ENCODE assay signal across 17 cellular contexts in the genomic region with DNA sequence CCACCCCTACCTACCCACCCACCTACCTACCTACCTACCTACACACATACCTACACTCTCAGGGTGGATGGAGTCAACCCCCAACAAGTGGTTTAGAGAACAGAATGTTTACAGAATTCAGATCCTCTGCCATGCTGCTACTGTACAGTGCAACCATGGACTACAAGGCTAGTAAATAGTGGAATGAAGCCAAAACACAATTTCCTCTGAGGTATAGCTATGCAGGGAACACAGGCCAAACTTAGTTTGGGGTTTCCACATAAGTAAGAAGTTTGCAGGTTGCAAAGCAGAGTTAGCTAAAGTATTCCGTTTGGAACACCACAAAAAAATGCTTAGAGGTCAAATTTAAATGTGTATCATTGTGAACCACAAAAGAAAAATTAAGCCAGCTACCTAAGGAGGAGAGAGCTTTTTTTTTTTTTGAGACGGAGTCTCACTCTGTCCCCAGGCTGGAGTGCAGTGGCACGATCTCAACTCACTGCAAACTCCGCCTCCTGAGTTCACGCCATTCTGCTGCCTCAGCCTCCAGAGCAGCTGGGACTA. TPM values are rescaled to one million over a fixed set of nuclear protein-coding genes. Genes with fewer than 3 reads are reported as not detected.
DNase-seq lines count a peak whose midpoint lies in the region; ATAC-seq and TF ChIP-seq lines count a peak whose summit lies in the region.
"Had no signal": no experiment of that assay in that cellular context is flagged by ENCODE, and none has a peak within 500 bp of the region (broad histone marks: within the 10 kb centered on the region; RNA-seq: fewer than 3 reads in every experiment).

No MANE protein-coding gene starts in this region.

- intact Hi-C loops in CD14-positive monocyte (cut with micrococcal nuclease) = no loop called here
- intact Hi-C loops in CD8-positive, alpha-beta T cell (cut with DNase I, micrococcal nuclease) = no loop called here
- intact Hi-C loops in activated T-helper 2 cell treated with anti-CD3 and anti-CD28 coated beads, Interferon-gamma antibody, Interleukin-2, Interleukin-4, amounts not matched to agents 10 μg/mL and 5 μg/mL and 100 μg/mL, durations not matched to agents 14 hours and 24 hours and 36 hours (cut with micrococcal nuclease) = no loop called here

- POLR2A ChIA-PET in CD8-positive, alpha-beta T cell (lab: Charles Lee) = interaction anchor here (0.7 to 1.1 kb wide), 2 partner anchors 33 to 70 kb away, joined by 3 read pairs; no protein-coding TSS in a partner anchor

- H3K27me3 ChIP-seq in CD8-positive, alpha-beta T cell (ENCODE audit: insufficient read depth, low read length) = no peaks in the 10 kb centered on the region
- H3K27me3 ChIP-seq: BLaER1, cardiac muscle cell, heart right ventricle had no signal

- H3K9me3 Mint-ChIP-seq in CD14-positive monocyte = no peaks in the 10 kb centered on the region
- no peaks in the 10 kb centered on the region for H3K9me3 Mint-ChIP-seq in CD8-positive, alpha-beta T cell
- no peaks in the 10 kb centered on the region for H3K9me3 Mint-ChIP-seq in activated T-helper 2 cell treated with anti-CD3 and anti-CD28 coated beads, Interferon-gamma antibody, Interleukin-2, Interleukin-4, amounts not matched to agents 10 μg/mL and 5 μg/mL and 100 μg/mL, durations not matched to agents 14 hours and 24 hours and 36 hours
- H3K9me3 Mint-ChIP-seq: T-helper 2 cell treated with Interferon-gamma antibody and Interleukin-4, amounts not matched to agents 5 μg/mL and 100 μg/mL, for 36 hours had no signal

- H3K9me3 ChIP-seq in CD8-positive, alpha-beta T cell (ENCODE audit: low read length) = no peaks in the 10 kb centered on the region
- H3K9me3 ChIP-seq: BLaER1, heart right ventricle had no signal

- H3K4me3 Mint-ChIP-seq in CD14-positive monocyte = no peak overlapping the region
- H3K4me3 Mint-ChIP-seq in CD8-positive, alpha-beta T cell = no peak overlapping the region
- H3K4me3 Mint-ChIP-seq in activated T-helper 2 cell treated with anti-CD3 and anti-CD28 coated beads, Interferon-gamma antibody, Interleukin-2, Interleukin-4, amounts not matched to agents 10 μg/mL and 5 μg/mL and 100 μg/mL, durations not matched to agents 14 hours and 24 hours and 36 hours (ENCODE audit: low read depth) = no peak overlapping the region
- H3K4me3 Mint-ChIP-seq: T-helper 2 cell treated with Interferon-gamma antibody and Interleukin-4, amounts not matched to agents 5 μg/mL and 100 μg/mL, for 36 hours had no signal

- CTCF ChIA-PET in CD8-positive, alpha-beta T cell (lab: Charles Lee) = interaction anchor here (1.0 to 6.2 kb wide), 2 partner anchors 71 to 86 kb away, joined by 3 to 36 read pairs; no protein-coding TSS in a partner anchor

- no peak for TF ChIP-seq CTCF in CD14-positive monocyte (IDR thresholded peaks at IDR 0.05)
- no peak for TF ChIP-seq CTCF in CD8-positive, alpha-beta T cell (IDR thresholded peaks at IDR 0.05)

- H3K36me3 ChIP-seq in CD8-positive, alpha-beta T cell (ENCODE audit: insufficient read depth, low read length) = no peaks in the 10 kb centered on the region
- H3K36me3 ChIP-seq: BLaER1, cardiac muscle cell had no signal

- H3K4me3 ChIP-seq in CD8-positive, alpha-beta T cell (ENCODE audit: low read depth, low read length) = no peak overlapping the region
- H3K4me3 ChIP-seq: BLaER1, cardiac muscle cell, heart right ventricle had no signal

- H3K4me1 ChIP-seq in CD8-positive, alpha-beta T cell (ENCODE audit: insufficient read depth, low read length) = peaks cover 25% of the 10 kb centered on the region

- H3K27ac Mint-ChIP-seq in CD14-positive monocyte = peak overlapping the region in 5 of 7 donors; percentile 17 to 89 (median 41)
- H3K27ac Mint-ChIP-seq in CD8-positive, alpha-beta T cell = peak overlapping the region; percentile 57
- H3K27ac Mint-ChIP-seq in activated T-helper 2 cell treated with anti-CD3 and anti-CD28 coated beads, Interferon-gamma antibody, Interleukin-2, Interleukin-4, amounts not matched to agents 10 μg/mL and 5 μg/mL and 100 μg/mL, durations not matched to agents 14 hours and 24 hours and 36 hours = no peak overlapping the region
- H3K27ac Mint-ChIP-seq: T-helper 2 cell treated with Interferon-gamma antibody and Interleukin-4, amounts not matched to agents 5 μg/mL and 100 μg/mL, for 36 hours had no signal

- H3K27ac ChIP-seq in CD8-positive, alpha-beta T cell (ENCODE audit: low read depth, low read length) = no peak overlapping the region
- H3K27ac ChIP-seq: BLaER1, cardiac muscle cell, heart right ventricle had no signal

- ATAC-seq in CD8-positive, alpha-beta T cell = no peak
- ATAC-seq: activated CD4-positive, CD25-positive, alpha-beta regulatory T cell treated with anti-CD3 and anti-CD28 coated beads, Interleukin-2, amount 50 U/mL, for 24 hours; heart right ventricle had no signal

- peaks cover 0 to 12% of the 10 kb centered on the region in 2 donors for H3K36me3 Mint-ChIP-seq in CD14-positive monocyte
- H3K36me3 Mint-ChIP-seq in CD8-positive, alpha-beta T cell = peaks cover 15% of the 10 kb centered on the region
- peaks cover 9% of the 10 kb centered on the region for H3K36me3 Mint-ChIP-seq in activated T-helper 2 cell treated with anti-CD3 and anti-CD28 coated beads, Interferon-gamma antibody, Interleukin-2, Interleukin-4, amounts not matched to agents 10 μg/mL and 5 μg/mL and 100 μg/mL, durations not matched to agents 14 hours and 24 hours and 36 hours (ENCODE audit: low read depth)

- peaks cover 29% of the 10 kb centered on the region for H3K4me1 Mint-ChIP-seq in CD14-positive monocyte
- peaks cover 32% of the 10 kb centered on the region for H3K4me1 Mint-ChIP-seq in CD8-positive, alpha-beta T cell (ENCODE audit: low read depth)
- H3K4me1 Mint-ChIP-seq in activated T-helper 2 cell treated with anti-CD3 and anti-CD28 coated beads, Interferon-gamma antibody, Interleukin-2, Interleukin-4, amounts not matched to agents 10 μg/mL and 5 μg/mL and 100 μg/mL, durations not matched to agents 14 hours and 24 hours and 36 hours (ENCODE audit: low read depth) = peaks cover 18% of the 10 kb centered on the region

- no peak for DNase-seq in CD14-positive monocyte (ENCODE audit: low spot score)
- DNase-seq in CD8-positive, alpha-beta T cell = no peak
- DNase-seq in RPMI8226 = peak; percentile 59
- peak; percentile 35 to 55 for DNase-seq in dermis microvascular lymphatic vessel endothelial cell (ENCODE audit: low read depth in 2 of 2)
- DNase-seq in activated T-helper 2 cell treated with anti-CD3 and anti-CD28 coated beads, Interferon-gamma antibody, Interleukin-2, Interleukin-4, amounts not matched to agents 10 μg/mL and 5 μg/mL and 100 μg/mL, durations not matched to agents 14 hours and 24 hours and 36 hours (ENCODE audit: low spot score) = no peak
- DNase-seq in NCI-H187 treated with DMSO at 0.1 percent for 48 hours (lab: John Stamatoyannopoulos, UW) = no peak
- DNase-seq in HPDE6-E6E7 (ENCODE audit: extremely low spot score) = no peak
- DNase-seq: activated naive CD4-positive, alpha-beta T cell treated with anti-CD3 and anti-CD28 coated beads, Interleukin-2, amount 50 U/mL, for 16 hours; DMS79; effector CD8-positive, alpha-beta T cell; heart right ventricle; NCI-H2081; NCI-H524 had no signal

- no peaks in the 10 kb centered on the region for H3K27me3 Mint-ChIP-seq in CD14-positive monocyte (ENCODE audit: low read depth in 3 of 3)
- H3K27me3 Mint-ChIP-seq in CD8-positive, alpha-beta T cell (ENCODE audit: low read depth) = no peaks in the 10 kb centered on the region
- no peaks in the 10 kb centered on the region for H3K27me3 Mint-ChIP-seq in activated T-helper 2 cell treated with anti-CD3 and anti-CD28 coated beads, Interferon-gamma antibody, Interleukin-2, Interleukin-4, amounts not matched to agents 10 μg/mL and 5 μg/mL and 100 μg/mL, durations not matched to agents 14 hours and 24 hours and 36 hours (ENCODE audit: low read depth)

RNA-seq across cellular contexts. Expression of gene AP1G1, which starts 2.7 kb away (rescaled TPM):
- 10 to 100 TPM in 1 of 2 donors, 1 to 10 TPM in 1; 6.7 to 10.7 TPM for polyA plus RNA-seq in CD14-positive monocyte
- 100 to 1,000 TPM; 179 to 202 TPM for total RNA-seq in CD8-positive, alpha-beta T cell
- total RNA-seq in dermis microvascular lymphatic vessel endothelial cell = 45.1 and 53.7 TPM in 2 replicates
- 90.6 and 91.6 TPM in 2 replicates for total RNA-seq in activated T-helper 2 cell treated with anti-CD3 and anti-CD28 coated beads, Interferon-gamma antibody, Interleukin-2, Interleukin-4, amounts not matched to agents 10 μg/mL and 5 μg/mL and 100 μg/mL, durations not matched to agents 14 hours and 24 hours and 36 hours

RNA-seq across cellular contexts. Expression of gene ATXN1L, which starts 34.4 kb away (rescaled TPM):
- polyA plus RNA-seq in CD14-positive monocyte = 10 to 100 TPM in 1 of 2 donors, 1 to 10 TPM in 1; 6.7 to 10.0 TPM
- 10 to 100 TPM; 64.9 to 67.4 TPM for total RNA-seq in CD8-positive, alpha-beta T cell
- total RNA-seq in dermis microvascular lymphatic vessel endothelial cell = 12.3 and 18.7 TPM in 2 replicates
- total RNA-seq in activated T-helper 2 cell treated with anti-CD3 and anti-CD28 coated beads, Interferon-gamma antibody, Interleukin-2, Interleukin-4, amounts not matched to agents 10 μg/mL and 5 μg/mL and 100 μg/mL, durations not matched to agents 14 hours and 24 hours and 36 hours = 17.2 and 19.7 TPM in 2 replicates

Comparison
In these comparisons a context has a peak if more than half of its experiments do, and no peak if none do; other contexts are left out.
1. DNase-seq: peak in RPMI8226 (single experiment) and dermis microvascular lymphatic vessel endothelial cell (2 of 2); none in CD14-positive monocyte (single experiment), CD8-positive, alpha-beta T cell (0 of 7), activated T-helper 2 cell treated with anti-CD3 and anti-CD28 coated beads, Interferon-gamma antibody, Interleukin-2, Interleukin-4, amounts not matched to agents 10 μg/mL and 5 μg/mL and 100 μg/mL, durations not matched to agents 14 hours and 24 hours and 36 hours (single experiment), NCI-H187 treated with DMSO at 0.1 percent for 48 hours (single experiment) and HPDE6-E6E7 (single experiment).